In the genomic region with DNA sequence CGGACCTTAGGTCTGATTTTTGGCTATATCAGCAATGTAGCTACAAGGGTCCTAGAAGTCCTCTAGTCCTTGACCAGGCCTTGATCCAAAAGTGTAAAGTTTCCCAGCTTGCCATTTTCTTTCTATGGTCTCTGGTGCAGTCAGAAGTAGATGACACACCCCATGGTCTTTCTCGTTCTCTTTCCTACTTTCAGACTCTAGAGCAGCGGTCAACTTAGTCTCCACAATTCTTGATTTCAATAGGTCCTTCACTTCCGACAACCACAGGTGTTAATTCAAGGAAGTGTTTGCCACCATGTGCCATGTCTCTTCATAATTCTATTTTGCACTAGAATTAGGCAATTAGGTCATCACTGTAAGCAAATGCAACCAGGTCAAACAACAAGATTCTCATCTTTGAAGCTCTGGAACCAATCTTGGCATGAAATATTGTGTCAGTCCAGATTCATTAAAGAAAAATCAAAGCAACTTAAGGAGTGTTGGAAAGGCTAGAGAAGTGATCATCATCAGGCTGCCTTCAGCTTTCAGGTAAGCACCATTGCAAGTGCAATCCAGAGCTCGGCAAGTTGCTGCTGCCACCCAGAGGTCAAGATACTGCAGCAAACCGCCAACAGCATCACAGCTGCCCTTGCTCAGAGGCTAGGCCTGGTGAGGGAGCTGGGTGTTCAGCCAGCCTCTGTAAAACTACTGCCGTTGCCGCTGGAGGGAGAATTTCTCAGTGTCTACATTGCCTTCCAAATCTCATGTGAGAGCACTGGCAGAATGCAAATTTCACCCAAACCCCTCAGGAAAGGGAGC, we compare ENCODE assay signal across 8 cellular contexts. TPM values are rescaled to one million over a fixed set of nuclear protein-coding genes. Genes with fewer than 3 reads are reported as not detected.
A peak's percentile ranks its signal among the peaks of the same experiment; 100 is the strongest.
DNase-seq lines count a peak whose midpoint lies in the region; ATAC-seq, FAIRE-seq and TF ChIP-seq lines count a peak whose summit lies in the region.

No MANE protein-coding gene starts in this region.

- dilution Hi-C loops in keratinocyte (cut with MboI; ENCODE audit: extremely low pct_ligation_motif_present, low sequenced_read_pairs), result no loop called here

- DNase-seq in COR-L47 (lab: John Stamatoyannopoulos, UW) (peak; percentile 45), NOMO-1 treated with DMSO at 0.1 percent for 48 hours (lab: John Stamatoyannopoulos, UW; ENCODE audit: unreplicated experiment) (peak; percentile 59), keratinocyte (ENCODE audit: low read depth, low spot score) (no peak), thyroid gland (peak; percentile 64 to 67), T1000 (lab: John Stamatoyannopoulos, UW) (no peak)

- H3K4me3 ChIP-seq in keratinocyte (ENCODE audit: control insufficient read depth in 2 of 3, extremely low read depth in 1 of 3, insufficient read depth in 2 of 3, low read depth in 1 of 3, low read length in 3 of 3) (no peak overlapping the region), thyroid gland (replicated peaks in 1 of 3) (no peak overlapping the region)

- TF ChIP-seq POLR2A in thyroid gland (IDR thresholded peaks at IDR 0.05), result no peak

- no peaks in the 10 kb centered on the region for H3K36me3 Mint-ChIP-seq in brain

- H3K27me3 Mint-ChIP-seq in brain, result peaks cover 17% of the 10 kb centered on the region

- H3K4me3 Mint-ChIP-seq in brain, result no peak overlapping the region

- no peaks in the 10 kb centered on the region for H3K9me3 Mint-ChIP-seq in brain

- H3K27me3 ChIP-seq in keratinocyte (ENCODE audit: control insufficient read depth, extremely low read depth, insufficient read depth, low read length) (peaks cover 5% of the 10 kb centered on the region), thyroid gland (no peaks in the 10 kb centered on the region)

- no peaks in the 10 kb centered on the region for H4K20me1 ChIP-seq in keratinocyte (ENCODE audit: control insufficient read depth, extremely low read depth, insufficient read depth, low read length)

- no peak overlapping the region for H3K9ac ChIP-seq in keratinocyte (ENCODE audit: control insufficient read depth, extremely low read depth, insufficient read depth, low read length)

- FAIRE-seq in keratinocyte (lab: Jason Lieb, UNC), result peak; percentile 57

- intact Hi-C loops in thyroid gland (cut with DNase I), result no loop called here

- H3K4me1 ChIP-seq in keratinocyte (ENCODE audit: control insufficient read depth, extremely low read depth, insufficient read depth, low read length) (no peaks in the 10 kb centered on the region), thyroid gland (no peaks in the 10 kb centered on the region)

- 46 to 47% methylated on average over 8 of the region's 8 CpGs for WGBS in thyroid gland, 2 donors

- TF ChIP-seq CTCF in brain (conservative IDR thresholded peaks at IDR 0.05) (peak; percentile 47 to 65), keratinocyte (optimal IDR thresholded peaks at IDR 0.05 in 1 of 3, IDR thresholded peaks at IDR 0.05 in 1 of 3, conservative IDR thresholded peaks at IDR 0.05 in 1 of 3; ENCODE audit: extremely low read depth in 1 of 3, insufficient read depth in 2 of 3, low read length in 3 of 3) (peak; percentile 70 to 86 (median 72)), thyroid gland (IDR thresholded peaks at IDR 0.05) (peak in 4 of 6 experiments; percentile 30 to 56 (median 50))

- ATAC-seq in GM18868 (IDR thresholded peaks at IDR 0.05; ENCODE audit: unreplicated experiment) (peak; percentile 96), HG03095 (IDR thresholded peaks at IDR 0.05; ENCODE audit: unreplicated experiment) (peak; percentile 91)

- no peak overlapping the region for H2AFZ ChIP-seq in keratinocyte (ENCODE audit: control insufficient read depth, low read length)

- H3K9me3 ChIP-seq in keratinocyte (ENCODE audit: control insufficient read depth, low read depth, low read length) (no peaks in the 10 kb centered on the region), thyroid gland (no peaks in the 10 kb centered on the region)

- H3K27ac Mint-ChIP-seq in brain, result no peak overlapping the region

- no peaks in the 10 kb centered on the region for H3K79me2 ChIP-seq in keratinocyte (ENCODE audit: control insufficient read depth, insufficient read depth, low read length)

- H3K36me3 ChIP-seq in keratinocyte (ENCODE audit: control insufficient read depth in 2 of 2, extremely low read depth in 1 of 2, insufficient read depth in 2 of 2, low read length in 2 of 2) (no peaks in the 10 kb centered on the region), thyroid gland (no peaks in the 10 kb centered on the region)

- no peaks in the 10 kb centered on the region for H3K9me1 ChIP-seq in keratinocyte (ENCODE audit: control insufficient read depth, extremely low read depth, insufficient read depth, low read length)

- peaks cover 4% of the 10 kb centered on the region for H3K4me1 Mint-ChIP-seq in brain

- H3K27ac ChIP-seq in keratinocyte (ENCODE audit: control insufficient read depth, insufficient read depth, low read length), result no peak overlapping the region
- no peak overlapping the region for H3K27ac ChIP-seq in thyroid gland

- H3K4me2 ChIP-seq in keratinocyte (ENCODE audit: control insufficient read depth, extremely low read depth, insufficient read depth, low read depth, low read length), result no peak overlapping the region

RNA-seq across cellular contexts. Expression of a gene that starts 5.6 kb away (rescaled TPM):
- polyA plus RNA-seq in brain (ENCODE audit: insufficient read depth, low read depth, low replicate concordance), result 18.3 TPM
- polyA plus RNA-seq in keratinocyte, result 4.0 to 5.5 TPM (median 4.4 TPM) in 3 replicates
- polyA plus RNA-seq in keratinocyte (2011; ENCODE audit: low read depth), result 8.5 TPM
- polyA plus RNA-seq in keratinocyte (2011; cell fraction: cytosol; rRNA removed), result 2.5 and 3.9 TPM in 2 replicates
- polyA plus RNA-seq in keratinocyte (2011; cell fraction: nucleus; rRNA removed), result 12.9 and 13.6 TPM in 2 replicates
- polyA plus RNA-seq in keratinocyte (2012; ENCODE audit: low replicate concordance), result 2.7 and 4.3 TPM in 2 replicates
- polyA minus RNA-seq in keratinocyte, result 22.5 to 32.4 TPM (median 30.9 TPM) in 3 replicates
- 4.8 TPM for polyA minus RNA-seq in keratinocyte (2011; cell fraction: cytosol; rRNA and poly(A)+ RNA removed)
- polyA minus RNA-seq in keratinocyte (2011; cell fraction: nucleus; rRNA and poly(A)+ RNA removed), result 33.1 and 52.6 TPM in 2 replicates
- total RNA-seq in thyroid gland, result 100 to 1,000 TPM; 411 to 622 (median 490) TPM

RNA-seq across cellular contexts. Expression of a gene that starts 54.9 kb away (rescaled TPM):
- polyA plus RNA-seq in brain (ENCODE audit: insufficient read depth, low read depth, low replicate concordance) (2.2 TPM), keratinocyte (0.05 to 0.06 TPM (median 0.05 TPM) in 3 replicates)
- polyA plus RNA-seq in keratinocyte (2011; ENCODE audit: low read depth), result 3.7 TPM
- polyA plus RNA-seq in keratinocyte (2011; cell fraction: cytosol; rRNA removed), result 0.05 and 0.10 TPM in 2 replicates
- polyA plus RNA-seq in keratinocyte (2011; cell fraction: nucleus; rRNA removed), result 0.04 and 0.11 TPM in 2 replicates
- 0.11 and 4.7 TPM in 2 replicates for polyA plus RNA-seq in keratinocyte (2012; ENCODE audit: low replicate concordance)
- polyA minus RNA-seq in keratinocyte, result 0.06 to 0.10 TPM in 2 of 3 replicates, not detected in the other
- polyA minus RNA-seq in keratinocyte (2011; cell fraction: cytosol; rRNA and poly(A)+ RNA removed), result not detected
- not detected in 2 replicates for polyA minus RNA-seq in keratinocyte (2011; cell fraction: nucleus; rRNA and poly(A)+ RNA removed)
- total RNA-seq in thyroid gland, result 10 to 100 TPM; 12.0 to 26.2 (median 17.5) TPM

Comparison
In these comparisons a context has a peak if more than half of its experiments do, and no peak if none do; other contexts are left out.
1. DNase-seq: peak in COR-L47 (single experiment), NOMO-1 treated with DMSO at 0.1 percent for 48 hours (single experiment) and thyroid gland (2 of 2); none in keratinocyte (single experiment) and T1000 (single experiment).
2. Peak in every context shown above with its lines, with median percentiles within 50 percentile points of each other: CTCF ChIP-seq.